1 cellular context compared by ENCODE assay signal in genomic region chr3:153768559-153769469, GRCh38.
TF ChIP-seq lines count a peak whose summit lies in the region.

No MANE protein-coding gene starts in this region.

TF ChIP-seq in SK-N-SH treated with all-trans-retinoic acid at 6 μM for 48 hours, 23 proteins besides CTCF, POLR2A, EP300 and RAD21 (continued from another document):
- TF ChIP-seq TSHZ2 (CRISPR knock-in tag; IDR thresholded peaks at IDR 0.05) (no peak), ESRRG (CRISPR knock-in tag; IDR thresholded peaks at IDR 0.05) (no peak), ISL1 (CRISPR knock-in tag; IDR thresholded peaks at IDR 0.05) (no peak)
